Comparison of ENCODE assay signal across 8 cellular contexts in the genomic region with DNA sequence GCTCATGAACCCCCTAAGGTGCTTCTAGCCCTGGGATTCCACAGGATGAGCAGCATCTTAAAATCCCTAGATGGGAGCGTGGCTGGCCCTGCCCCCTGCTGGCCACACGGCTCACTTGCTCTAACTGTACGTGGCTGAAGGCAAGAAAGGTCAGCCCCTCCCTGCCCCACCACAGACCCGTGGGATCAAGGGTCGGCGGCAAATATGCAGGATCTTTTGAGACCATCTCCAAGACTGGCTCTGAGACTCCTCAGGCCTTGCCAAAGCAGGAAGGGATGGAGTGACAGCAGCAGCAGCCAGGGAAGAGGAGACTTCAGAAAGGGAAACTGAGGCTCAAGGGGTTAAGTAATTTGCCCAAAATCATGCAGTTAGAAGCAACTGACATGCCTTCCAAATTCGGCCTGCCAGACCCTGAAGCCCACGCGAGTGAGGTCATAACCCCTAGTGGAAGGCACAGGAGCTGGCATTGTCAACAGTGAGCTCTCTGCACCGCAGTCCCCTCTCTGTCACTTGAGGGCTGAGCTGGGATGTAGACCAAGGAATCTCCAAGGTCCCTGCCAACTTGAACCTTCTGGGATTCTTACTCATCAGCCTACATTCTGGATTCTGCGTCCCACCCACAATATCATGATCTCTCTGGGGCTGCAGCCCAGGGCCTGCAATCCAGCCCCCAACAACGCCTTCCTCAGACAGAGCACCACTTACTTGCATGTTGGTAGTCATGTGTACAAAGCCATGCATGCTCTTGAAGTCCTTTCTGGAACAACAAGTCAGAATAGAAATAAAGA. TPM values are rescaled to one million over a fixed set of nuclear protein-coding genes. Genes with fewer than 3 reads are reported as not detected.
DNase-seq lines count a peak whose midpoint lies in the region; ATAC-seq, FAIRE-seq and TF ChIP-seq lines count a peak whose summit lies in the region.

No MANE protein-coding gene starts in this region.

- H3K36me3 ChIP-seq in breast epithelium (no peaks in the 10 kb centered on the region), kidney (ENCODE audit: control insufficient read depth in 1 of 2, insufficient read depth in 2 of 2, low read length in 2 of 2) (no peaks in the 10 kb centered on the region)

- H3K9ac ChIP-seq in kidney (ENCODE audit: low read length in 2 of 2) = no peak overlapping the region

- intact Hi-C loops in breast epithelium (cut with DNase I; ENCODE audit: low total_unique reads) = no loop called here
- intact Hi-C loops in kidney (cut with DNase I) = loop anchor here (5.0 kb wide), 1 partner anchor 67 kb away; no protein-coding TSS in a partner anchor

- FAIRE-seq in kidney (lab: Jason Lieb, UNC) = no peak

- no peaks in the 10 kb centered on the region for H3K4me1 ChIP-seq in breast epithelium
- peaks cover 0 to 3% of the 10 kb centered on the region in 2 donors for H3K4me1 ChIP-seq in kidney (ENCODE audit: control insufficient read depth in 1 of 2, insufficient read depth in 1 of 2, low read depth in 1 of 2, low read length in 2 of 2)

- no peaks in the 10 kb centered on the region for H3K27me3 ChIP-seq in breast epithelium

- TF ChIP-seq CTCF in VCaP (conservative IDR thresholded peaks at IDR 0.05) (peak; percentile 85), breast epithelium (IDR thresholded peaks at IDR 0.05) (peak; percentile 85 to 91 (median 91)), kidney (IDR thresholded peaks at IDR 0.05; ENCODE audit: borderline replicate concordance, extremely low read depth, insufficient read depth) (peak; percentile 94)

- H3K4me3 ChIP-seq in breast epithelium = no peak overlapping the region
- H3K4me3 ChIP-seq in kidney (ENCODE audit: low read length in 2 of 2) = no peak overlapping the region

- no peak for TF ChIP-seq POLR2A in breast epithelium (IDR thresholded peaks at IDR 0.05)

- ATAC-seq in GM21423 (IDR thresholded peaks at IDR 0.05; ENCODE audit: unreplicated experiment) = peak; percentile 58
- ATAC-seq in HG03196 (IDR thresholded peaks at IDR 0.05; ENCODE audit: unreplicated experiment) = no peak

- no peak overlapping the region for H3K27ac ChIP-seq in VCaP
- H3K27ac ChIP-seq in breast epithelium = no peak overlapping the region
- H3K27ac ChIP-seq in kidney (ENCODE audit: low read depth in 2 of 2, low read length in 2 of 2) = no peak overlapping the region

- H3K9me3 ChIP-seq in breast epithelium (no peaks in the 10 kb centered on the region), kidney (ENCODE audit: control insufficient read depth in 1 of 2, low read length in 2 of 2) (no peaks in the 10 kb centered on the region)

- DNase-seq in CD1c-positive myeloid dendritic cell (ENCODE audit: extremely low spot score) (peak; percentile 69), NCI-H1694 (lab: John Stamatoyannopoulos, UW) (peak; percentile 24), breast epithelium (ENCODE audit: low spot score in 2 of 2) (peak; percentile 54 to 83), kidney (peak; percentile 85)
- peak; percentile 65 for DNase-seq in stimulated activated CD4-positive, alpha-beta T cell treated with anti-CD3 and anti-CD28 coated beads, Interleukin-1b, Interleukin-23, amount 100 ng/mL, for 48 hours

RNA-seq across cellular contexts. Expression of a gene that starts 31.4 kb away (rescaled TPM):
- 1 to 10 TPM; 1.6 to 5.1 (median 2.0) TPM for total RNA-seq in breast epithelium
- 7.3 TPM for total RNA-seq in kidney
- polyA plus RNA-seq in kidney (ENCODE audit: insufficient read depth, low read depth, low replicate concordance) = 2.5 TPM

RNA-seq across cellular contexts. Expression of a gene that starts 38.4 kb away (rescaled TPM):
- total RNA-seq in breast epithelium (10 to 100 TPM; 42.3 to 46.5 (median 46.2) TPM), kidney (50.6 TPM)
- 48.5 TPM for polyA plus RNA-seq in kidney (ENCODE audit: insufficient read depth, low read depth, low replicate concordance)

Comparison
In these comparisons a context has a peak if more than half of its experiments do, and no peak if none do; other contexts are left out.
1. DNase-seq: peak in every context shown above with its lines; median percentile 85 in kidney; 69 in CD1c-positive myeloid dendritic cell; 68 in breast epithelium; 65 in stimulated activated CD4-positive, alpha-beta T cell treated with anti-CD3 and anti-CD28 coated beads, Interleukin-1b, Interleukin-23, amount 100 ng/mL, for 48 hours; 24 in NCI-H1694.